In the genomic region with DNA sequence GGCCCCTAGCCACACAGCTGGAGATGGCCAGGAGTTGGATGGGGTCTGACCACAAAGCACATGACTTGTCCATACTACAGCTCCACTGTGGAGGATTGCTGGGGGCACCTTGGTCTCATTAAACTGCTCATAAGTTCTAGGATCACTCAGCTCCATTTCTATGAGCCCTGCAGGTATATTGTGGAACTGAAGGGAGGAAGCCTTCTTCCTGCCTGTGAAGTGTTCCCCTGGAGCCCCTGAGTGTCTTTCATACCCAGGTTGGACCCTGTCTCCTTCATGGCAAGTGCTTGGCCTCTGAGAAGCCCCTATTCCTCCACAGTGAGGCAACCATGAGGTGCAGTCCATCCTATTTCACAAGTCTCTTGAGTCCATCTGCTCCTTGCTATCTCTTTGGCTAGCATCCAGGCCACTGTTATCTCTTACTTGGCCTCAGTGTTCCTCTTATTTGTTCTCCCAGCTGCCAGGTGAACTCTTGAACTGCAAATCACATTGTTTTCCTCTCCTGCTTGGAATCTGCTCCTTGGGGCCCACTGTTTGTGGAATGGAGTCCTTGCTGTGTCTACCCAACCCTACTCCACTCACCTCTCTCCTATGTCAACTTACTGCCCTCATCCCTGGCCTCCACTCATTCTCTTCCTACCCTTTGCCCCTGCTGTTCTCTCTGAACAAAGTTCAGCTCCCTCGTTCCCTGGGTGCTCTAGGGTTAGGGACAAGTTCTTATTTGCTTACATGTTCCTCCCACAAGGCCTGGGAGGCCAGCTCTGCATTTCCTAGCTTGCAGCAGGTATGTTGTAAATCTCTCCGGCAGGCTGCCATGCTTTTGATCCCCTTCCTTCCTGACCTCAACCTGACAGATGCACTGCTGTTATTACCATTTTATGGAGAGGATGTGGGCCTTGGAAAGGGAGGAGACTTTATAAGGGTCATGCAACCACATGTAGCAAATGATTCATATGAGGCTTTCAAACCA, we compare ENCODE assay signal across 11 cellular contexts. TPM values are rescaled to one million over a fixed set of nuclear protein-coding genes. Genes with fewer than 3 reads are reported as not detected.
DNase-seq lines count a peak whose midpoint lies in the region; ATAC-seq, FAIRE-seq and TF ChIP-seq lines count a peak whose summit lies in the region.
"Had no signal": no experiment of that assay in that cellular context is flagged by ENCODE, and none has a peak within 500 bp of the region (broad histone marks: within the 10 kb centered on the region; RNA-seq: fewer than 3 reads in every experiment).

No MANE protein-coding gene starts in this region.

- H3K36me3 ChIP-seq in Loucy (ENCODE audit: insufficient read depth, low read length) (no peaks in the 10 kb centered on the region), K562 (ENCODE audit: control insufficient read depth, insufficient read depth, low read length) (no peaks in the 10 kb centered on the region), HepG2 (replicated peaks in 1 of 2; ENCODE audit: control insufficient read depth in 1 of 2, insufficient read depth in 2 of 2, low read length in 2 of 2) (peaks cover 0 to 25% of the 10 kb centered on the region in 2 experiments; a peak in 3 of 5 replicates), suprapubic skin (peaks cover 4% of the 10 kb centered on the region)

- H4K20me1 ChIP-seq in Loucy (ENCODE audit: insufficient read depth, low read length, poor library complexity, severe bottlenecking) (no peaks in the 10 kb centered on the region), K562 (replicated peaks; ENCODE audit: control insufficient read depth, insufficient read depth, low read length) (no peaks in the 10 kb centered on the region; the same call in 1 of the 2 replicates), HepG2 (ENCODE audit: insufficient read depth, low read length) (no peaks in the 10 kb centered on the region)

- H3K27ac ChIP-seq in K562 (ENCODE audit: extremely low read depth, low read depth, low read length): no peak overlapping the region
- H3K27ac ChIP-seq in HepG2 (ENCODE audit: extremely low read length, insufficient read depth, low read length): peak overlapping the region; percentile 85
- H3K27ac ChIP-seq in suprapubic skin: no peak overlapping the region
- H3K27ac ChIP-seq: PC-9 had no signal

- no peaks in the 10 kb centered on the region for H3K9me1 ChIP-seq in K562 (ENCODE audit: control insufficient read depth, insufficient read depth, low read length)

- POLR2A ChIA-PET in K562 (lab: Yijun Ruan, JAX) (interaction anchor here (1.3 kb wide), 2 partner anchors 64 to 229 kb away, joined by 3 read pairs; a partner anchor contains a TSS), HepG2 (lab: Yijun Ruan, JAX) (interaction anchor here (0.5 to 4.5 kb wide), 26 partner anchors 10 to 229 kb away, joined by 3 to 76 read pairs (median 4); a partner anchor contains a TSS)

- peak overlapping the region; percentile 72 for H3K4me2 ChIP-seq in Loucy (ENCODE audit: low read depth, low read length, poor library complexity, severe bottlenecking)
- H3K4me2 ChIP-seq in K562 (ENCODE audit: insufficient read depth, low read length): no peak overlapping the region
- peak overlapping the region; percentile 87 for H3K4me2 ChIP-seq in HepG2 (ENCODE audit: low read depth, low read length)
- H3K4me2 ChIP-seq: PC-9 had no signal

- no peaks in the 10 kb centered on the region for H3K36me3 Mint-ChIP-seq in activated T-helper 17 cell treated with anti-CD3 and anti-CD28 coated beads, Interleukin-2, amount 50 U/mL, for 72 hours (ENCODE audit: low read depth)

- peak in 2 of 4 experiments; percentile 11 to 54 for DNase-seq in K562 (ENCODE audit: extremely low read depth in 1 of 4, low spot score in 3 of 4)
- peak; percentile 89 for DNase-seq in HepG2 (ENCODE audit: low spot score)
- no peak for DNase-seq in suprapubic skin (ENCODE audit: low spot score in 2 of 2)
- DNase-seq in stimulated activated CD4-positive, alpha-beta T cell treated with anti-CD3 and anti-CD28 coated beads, Interleukin-2, amount 100 ng/mL, for 48 hours: no peak
- no peak for DNase-seq in activated CD4-positive, CD25-positive, alpha-beta regulatory T cell treated with anti-CD3 and anti-CD28 coated beads, Interleukin-2, amount 50 U/mL, for 72 hours
- DNase-seq: activated CD4-positive, alpha-beta T cell treated with anti-CD3 and anti-CD28 coated beads, Interleukin-2, amount 50 U/mL, for 48 hours; PC-9 had no signal

- H3K4me3 ChIP-seq in Loucy (ENCODE audit: low read length, poor library complexity, severe bottlenecking) (peak overlapping the region; percentile 62), K562 (no peak overlapping the region), HepG2 (replicated peaks in 1 of 3; ENCODE audit: insufficient read depth in 1 of 3, low read depth in 2 of 3, low read length in 3 of 3) (peak overlapping the region; percentile 64 to 78 (median 77); a peak in 5 of 6 replicates), suprapubic skin (peak overlapping the region; percentile 37)
- H3K4me3 ChIP-seq: PC-9 had no signal

- H3K27me3 Mint-ChIP-seq in activated T-helper 17 cell treated with anti-CD3 and anti-CD28 coated beads, Interleukin-2, amount 50 U/mL, for 72 hours: no peaks in the 10 kb centered on the region

- no peaks in the 10 kb centered on the region for H3K9me3 ChIP-seq in Loucy (ENCODE audit: insufficient read depth, low read depth, low read length)
- H3K9me3 ChIP-seq in K562 (replicated peaks; ENCODE audit: control insufficient read depth, insufficient read depth, low read depth, low read length): no peaks in the 10 kb centered on the region
- no peaks in the 10 kb centered on the region for H3K9me3 ChIP-seq in HepG2 (ENCODE audit: low read length)
- H3K9me3 ChIP-seq in suprapubic skin: no peaks in the 10 kb centered on the region

- intact Hi-C loops in K562 (cut with micrococcal nuclease): no loop called here
- intact Hi-C loops in HepG2 (cut with micrococcal nuclease; ENCODE audit: unreplicated experiment): loop anchor here (2.0 to 10.0 kb wide), 4 partner anchors 21 to 201 kb away; a partner anchor contains a TSS

- TF ChIP-seq POLR2A in K562 (conservative IDR thresholded peaks at IDR 0.05): no peak
- peak in 1 of 2 experiments; percentile 62; a peak in 2 of 4 replicates for TF ChIP-seq POLR2A in HepG2 (IDR thresholded peaks at IDR 0.05; ENCODE audit: insufficient read depth in 1 of 2, low read depth in 2 of 2, low read length in 2 of 2)
- TF ChIP-seq POLR2A in suprapubic skin (IDR thresholded peaks at IDR 0.05): no peak

- no peak overlapping the region for H3K4me3 Mint-ChIP-seq in activated T-helper 17 cell treated with anti-CD3 and anti-CD28 coated beads, Interleukin-2, amount 50 U/mL, for 72 hours

- no peaks in the 10 kb centered on the region for H3F3A ChIP-seq in Loucy (ENCODE audit: low read depth)

- BruUV-seq in K562 (replicated peaks; lab: Mats Ljungman, UMichigan) (no TSS peak), HepG2 (replicated peaks; lab: Mats Ljungman, UMichigan) (no TSS peak)

- TF ChIP-seq RAD21 in K562 (CRISPR knock-in tag; conservative IDR thresholded peaks at IDR 0.05 in 1 of 2, IDR thresholded peaks at IDR 0.05 in 1 of 2): no peak
- no peak for TF ChIP-seq RAD21 in HepG2 (CRISPR knock-in tag; IDR thresholded peaks at IDR 0.05)

- H3K4me1 ChIP-seq in Loucy (ENCODE audit: insufficient read depth, low read length, poor library complexity, severe bottlenecking) (peaks cover 64% of the 10 kb centered on the region), K562 (replicated peaks in 1 of 2; ENCODE audit: control insufficient read depth in 2 of 2, insufficient read depth in 2 of 2, low read length in 2 of 2) (peaks cover 7% of the 10 kb centered on the region in 2 experiments; a peak in 2 of 5 replicates), HepG2 (ENCODE audit: insufficient read depth, low read length) (peaks cover 67% of the 10 kb centered on the region), suprapubic skin (peaks cover 36% of the 10 kb centered on the region)

- ATAC-seq in K562 (no peak), HepG2 (peak; percentile 80)
- ATAC-seq in activated T-helper 17 cell treated with anti-CD3 and anti-CD28 coated beads, Interleukin-2, amount 50 U/mL, for 72 hours (replicated peaks): no peak

- H3K9me2 ChIP-seq in Loucy (replicated peaks; ENCODE audit: low read depth, low read length): no peaks in the 10 kb centered on the region

- H3K79me2 ChIP-seq in Loucy (ENCODE audit: insufficient read depth, low read length) (no peaks in the 10 kb centered on the region), K562 (ENCODE audit: control insufficient read depth, insufficient read depth, low read length) (no peaks in the 10 kb centered on the region), HepG2 (ENCODE audit: insufficient read depth, low read length) (no peaks in the 10 kb centered on the region)

- in situ Hi-C loops in K562 (cut with MboI) (loop anchor here (10.0 kb wide), 1 partner anchor 351 kb away; no protein-coding TSS in a partner anchor), HepG2 (cut with HindIII; ENCODE audit: extremely low pct_ligation_motif_present, low pct_unique_long_range_greater_than_20kb) (loop anchor here (10.0 kb wide), 1 partner anchor 211 kb away; no protein-coding TSS in a partner anchor)

- H3K4me1 Mint-ChIP-seq in activated T-helper 17 cell treated with anti-CD3 and anti-CD28 coated beads, Interleukin-2, amount 50 U/mL, for 72 hours: peaks cover 5% of the 10 kb centered on the region

- H3K27me3 ChIP-seq in Loucy (ENCODE audit: insufficient read depth, low read length, poor library complexity, severe bottlenecking): no peaks in the 10 kb centered on the region
- H3K27me3 ChIP-seq in K562 (ENCODE audit: control insufficient read depth in 2 of 2, insufficient read depth in 2 of 2, low read length in 2 of 2): no peaks in the 10 kb centered on the region; a peak in 2 of 5 replicates
- no peaks in the 10 kb centered on the region for H3K27me3 ChIP-seq in HepG2 (ENCODE audit: control insufficient read depth in 1 of 2, insufficient read depth in 2 of 2, low read length in 2 of 2)
- no peaks in the 10 kb centered on the region for H3K27me3 ChIP-seq in suprapubic skin

- H2AFZ ChIP-seq in Loucy (ENCODE audit: low read length): no peak overlapping the region
- H2AFZ ChIP-seq in K562 (ENCODE audit: low read depth, low read length): no peak overlapping the region
- H2AFZ ChIP-seq in HepG2 (ENCODE audit: low read length): no peak overlapping the region
- H2AFZ ChIP-seq: PC-9 had no signal

- no peak for TF ChIP-seq EP300 in K562 (IDR thresholded peaks at IDR 0.05; ENCODE audit: low read length)
- peak in 1 of 2 experiments; percentile 83; a peak in 2 of 4 replicates for TF ChIP-seq EP300 in HepG2 (IDR thresholded peaks at IDR 0.05; ENCODE audit: low read depth in 2 of 2, low read length in 2 of 2)
- peak; percentile 74; the same call in 1 of the 2 replicates for TF ChIP-seq EP300 in HepG2 (CRISPR knock-in tag; IDR thresholded peaks at IDR 0.05; ENCODE audit: borderline replicate concordance)
- no peak for TF ChIP-seq EP300 in suprapubic skin (IDR thresholded peaks at IDR 0.05)

- TF ChIP-seq CTCF in Loucy (conservative IDR thresholded peaks at IDR 0.05; ENCODE audit: low read length): no peak
- no peak for TF ChIP-seq CTCF in K562 (IDR thresholded peaks at IDR 0.05 in 2 of 3, conservative IDR thresholded peaks at IDR 0.05 in 1 of 3; ENCODE audit: insufficient read depth in 2 of 3, low read depth in 1 of 3, low read length in 3 of 3)
- TF ChIP-seq CTCF in HepG2 (CRISPR knock-in tag; IDR thresholded peaks at IDR 0.05): peak; percentile 22; the same call in 1 of the 2 replicates
- TF ChIP-seq CTCF in suprapubic skin (IDR thresholded peaks at IDR 0.05): no peak

- no peaks in the 10 kb centered on the region for H3K9me3 Mint-ChIP-seq in activated T-helper 17 cell treated with anti-CD3 and anti-CD28 coated beads, Interleukin-2, amount 50 U/mL, for 72 hours

- peak overlapping the region; percentile 71 for H3K9ac ChIP-seq in Loucy (ENCODE audit: low read depth, low read length, poor library complexity, severe bottlenecking)
- no peak overlapping the region for H3K9ac ChIP-seq in K562 (ENCODE audit: insufficient read depth in 1 of 2, low read depth in 2 of 2, low read length in 2 of 2)
- peak overlapping the region; percentile 81 for H3K9ac ChIP-seq in HepG2 (ENCODE audit: insufficient read depth, low read depth, low read length)

- CTCF ChIA-PET in K562 (lab: Yijun Ruan, JAX; ENCODE audit: low intra/inter-chr PET ratio) (no interaction called here), HepG2 (lab: Yijun Ruan, JAX; ENCODE audit: low intra/inter-chr PET ratio, low total read pairs) (no interaction called here)

- 6% methylated on average over 2 of the region's 2 CpGs for WGBS in K562 (ENCODE audit: insufficient coverage, low coverage, missing lambda C conversion rate)
- WGBS in HepG2 (ENCODE audit: low lambda C conversion rate): 0% methylated on average over 2 of the region's 2 CpGs
- WGBS in suprapubic skin: 30% methylated on average over 2 of the region's 2 CpGs

- no peak overlapping the region for H3K27ac Mint-ChIP-seq in activated T-helper 17 cell treated with anti-CD3 and anti-CD28 coated beads, Interleukin-2, amount 50 U/mL, for 72 hours

- FAIRE-seq in K562 (lab: Jason Lieb, UNC) (no peak), HepG2 (lab: Jason Lieb, UNC) (peak; percentile 98)

RNA-seq across cellular contexts. Expression of a gene that starts 1.2 kb away (rescaled TPM):
- total RNA-seq in K562 (2011; cell fraction: chromatin; rRNA removed; ENCODE audit: low replicate concordance): not detected in 2 replicates
- total RNA-seq in K562 (2011; cell fraction: nucleolus; rRNA removed): not detected in 2 replicates
- total RNA-seq in K562 (2011; cell fraction: nucleoplasm; rRNA removed): not detected in 2 replicates
- total RNA-seq in K562 (2014; rRNA removed): not detected in 2 replicates
- not detected in 2 replicates for total RNA-seq in K562 (2014; rRNA removed; fragmentation: Illumina TruSeq; extraction: Trizol)
- not detected in 2 replicates for total RNA-seq in K562 (2015; rRNA removed; fragmentation: Illumina TruSeq; extraction: Trizol)
- not detected in 2 replicates for total RNA-seq in K562 (2021)
- polyA plus RNA-seq in K562 (2011; rRNA removed): not detected in 2 replicates
- polyA plus RNA-seq in K562 (2011; cell fraction: cytosol; rRNA removed): not detected in 2 replicates
- polyA plus RNA-seq in K562 (2011; cell fraction: nucleus; rRNA removed): not detected in 2 replicates
- 0.25 TPM in 1 of 2 replicates, not detected in the other for polyA plus RNA-seq in K562 (2012)
- polyA plus RNA-seq in K562 (2014; fragmentation: Illumina TruSeq; extraction: Trizol): not detected in 2 replicates
- under 1 TPM in 1 of 2 experiments, not detected in 1; 0.15 TPM for polyA plus RNA-seq in K562 (2014; fragmentation: Nextera tagmentation; extraction: Ambion mirVana)
- not detected in 2 replicates for polyA plus RNA-seq in K562 (2014; rRNA removed)
- 0.63 TPM in 1 of 2 replicates, not detected in the other for polyA minus RNA-seq in K562 (2011; rRNA and poly(A)+ RNA removed)
- polyA minus RNA-seq in K562 (2011; cell fraction: cytosol; rRNA and poly(A)+ RNA removed): not detected in 2 replicates
- not detected in 2 replicates for polyA minus RNA-seq in K562 (2011; cell fraction: nucleus; rRNA and poly(A)+ RNA removed)
- 41.1 and 42.6 TPM in 2 replicates for total RNA-seq in HepG2 (2016; rRNA removed; fragmentation: Illumina TruSeq; extraction: Trizol)
- 13.1 and 13.7 TPM in 2 replicates for total RNA-seq in HepG2 (2016; cell fraction: cytosol; rRNA removed; fragmentation: Illumina TruSeq; extraction: Trizol; ENCODE audit: low read depth)
- total RNA-seq in HepG2 (2016; cell fraction: insoluble cytoplasmic fraction; rRNA removed; fragmentation: Illumina TruSeq; extraction: Trizol): 39.0 and 39.8 TPM in 2 replicates
- total RNA-seq in HepG2 (2016; cell fraction: membrane; rRNA removed; fragmentation: Illumina TruSeq; extraction: Trizol): 18.6 and 20.4 TPM in 2 replicates
- 48.2 and 48.3 TPM in 2 replicates for total RNA-seq in HepG2 (2016; cell fraction: nucleus; rRNA removed; fragmentation: Illumina TruSeq; extraction: Trizol)
- 98.5 and 105 TPM in 2 replicates for polyA plus RNA-seq in HepG2 (2011; rRNA removed)
- polyA plus RNA-seq in HepG2 (2011; cell fraction: cytosol; rRNA removed): 49.0 and 60.3 TPM in 2 replicates
- polyA plus RNA-seq in HepG2 (2011; cell fraction: nucleus; rRNA removed): 306 and 373 TPM in 2 replicates
- polyA plus RNA-seq in HepG2 (2012): 29.8 and 60.1 TPM in 2 replicates
- 12.5 and 13.1 TPM in 2 replicates for polyA plus RNA-seq in HepG2 (2016; cell fraction: cytosol; fragmentation: Illumina TruSeq; extraction: Trizol; ENCODE audit: low read depth)
- 50.0 and 58.0 TPM in 2 replicates for polyA plus RNA-seq in HepG2 (2016; cell fraction: insoluble cytoplasmic fraction; fragmentation: Illumina TruSeq; extraction: Trizol; ENCODE audit: low read depth)
- polyA plus RNA-seq in HepG2 (2016; cell fraction: membrane; fragmentation: Illumina TruSeq; extraction: Trizol; ENCODE audit: low read depth): 16.6 and 17.1 TPM in 2 replicates
- polyA plus RNA-seq in HepG2 (2016; cell fraction: nucleus; fragmentation: Illumina TruSeq; extraction: Trizol; ENCODE audit: insufficient read depth, low read depth): 86.5 and 86.8 TPM in 2 replicates
- 95.4 TPM in 1 of 2 replicates, not detected in the other for polyA minus RNA-seq in HepG2 (2011; rRNA and poly(A)+ RNA removed; ENCODE audit: low replicate concordance)
- polyA minus RNA-seq in HepG2 (2011; cell fraction: cytosol; rRNA and poly(A)+ RNA removed): 23.3 and 26.9 TPM in 2 replicates
- 86.3 and 110 TPM in 2 replicates for polyA minus RNA-seq in HepG2 (2011; cell fraction: nucleus; rRNA and poly(A)+ RNA removed)
- total RNA-seq in suprapubic skin: 10 to 100 TPM in 1 of 4 donors, 1 to 10 TPM in 3; 5.7 to 12.2 (median 8.5) TPM
- not detected for total RNA-seq in activated T-helper 17 cell treated with anti-CD3 and anti-CD28 coated beads, Interleukin-2, amount 50 U/mL, for 72 hours
- total RNA-seq: HT-29 had no signal

RNA-seq across cellular contexts. Expression of a gene that starts 41.4 kb away (rescaled TPM):
- total RNA-seq in K562 (2011; cell fraction: chromatin; rRNA removed; ENCODE audit: low replicate concordance): not detected in 2 replicates
- not detected in 2 replicates for total RNA-seq in K562 (2011; cell fraction: nucleolus; rRNA removed)
- total RNA-seq in K562 (2011; cell fraction: nucleoplasm; rRNA removed): not detected in 2 replicates
- total RNA-seq in K562 (2014; rRNA removed) (not detected in 2 replicates), K562 (2014; rRNA removed; fragmentation: Illumina TruSeq; extraction: Trizol) (not detected in 2 replicates), K562 (2015; rRNA removed; fragmentation: Illumina TruSeq; extraction: Trizol) (not detected in 2 replicates), K562 (2021) (0.07 TPM in 1 of 2 replicates, not detected in the other), HepG2 (2016; rRNA removed; fragmentation: Illumina TruSeq; extraction: Trizol) (not detected in 2 replicates), suprapubic skin (10 to 100 TPM; 18.1 to 33.4 (median 24.6) TPM)
- polyA plus RNA-seq in K562 (2011; rRNA removed) (not detected in 2 replicates), K562 (2014; fragmentation: Illumina TruSeq; extraction: Trizol) (not detected in 2 replicates), K562 (2014; fragmentation: Nextera tagmentation; extraction: Ambion mirVana) (not detected), K562 (2014; rRNA removed) (not detected in 2 replicates), HepG2 (2011; rRNA removed) (not detected in 2 replicates)
- polyA plus RNA-seq in K562 (2011; cell fraction: cytosol; rRNA removed): not detected in 2 replicates
- not detected in 2 replicates for polyA plus RNA-seq in K562 (2011; cell fraction: nucleus; rRNA removed)
- polyA plus RNA-seq in K562 (2012): not detected in 2 replicates
- polyA minus RNA-seq in K562 (2011; rRNA and poly(A)+ RNA removed): not detected in 2 replicates
- not detected in 2 replicates for polyA minus RNA-seq in K562 (2011; cell fraction: cytosol; rRNA and poly(A)+ RNA removed)
- not detected in 2 replicates for polyA minus RNA-seq in K562 (2011; cell fraction: nucleus; rRNA and poly(A)+ RNA removed)
- not detected in 2 replicates for total RNA-seq in HepG2 (2016; cell fraction: cytosol; rRNA removed; fragmentation: Illumina TruSeq; extraction: Trizol; ENCODE audit: low read depth)
- total RNA-seq in HepG2 (2016; cell fraction: insoluble cytoplasmic fraction; rRNA removed; fragmentation: Illumina TruSeq; extraction: Trizol): not detected in 2 replicates
- not detected in 2 replicates for total RNA-seq in HepG2 (2016; cell fraction: membrane; rRNA removed; fragmentation: Illumina TruSeq; extraction: Trizol)
- total RNA-seq in HepG2 (2016; cell fraction: nucleus; rRNA removed; fragmentation: Illumina TruSeq; extraction: Trizol): not detected in 2 replicates
- polyA plus RNA-seq in HepG2 (2011; cell fraction: cytosol; rRNA removed): not detected in 2 replicates
- not detected in 2 replicates for polyA plus RNA-seq in HepG2 (2011; cell fraction: nucleus; rRNA removed)
- polyA plus RNA-seq in HepG2 (2012): 0.13 and 0.62 TPM in 2 replicates
- not detected in 2 replicates for polyA plus RNA-seq in HepG2 (2016; cell fraction: cytosol; fragmentation: Illumina TruSeq; extraction: Trizol; ENCODE audit: low read depth)
- not detected in 2 replicates for polyA plus RNA-seq in HepG2 (2016; cell fraction: insoluble cytoplasmic fraction; fragmentation: Illumina TruSeq; extraction: Trizol; ENCODE audit: low read depth)
- polyA plus RNA-seq in HepG2 (2016; cell fraction: membrane; fragmentation: Illumina TruSeq; extraction: Trizol; ENCODE audit: low read depth): not detected in 2 replicates
- polyA plus RNA-seq in HepG2 (2016; cell fraction: nucleus; fragmentation: Illumina TruSeq; extraction: Trizol; ENCODE audit: insufficient read depth, low read depth): not detected in 2 replicates
- not detected in 2 replicates for polyA minus RNA-seq in HepG2 (2011; rRNA and poly(A)+ RNA removed; ENCODE audit: low replicate concordance)
- not detected in 2 replicates for polyA minus RNA-seq in HepG2 (2011; cell fraction: cytosol; rRNA and poly(A)+ RNA removed)
- not detected in 2 replicates for polyA minus RNA-seq in HepG2 (2011; cell fraction: nucleus; rRNA and poly(A)+ RNA removed)
- not detected for total RNA-seq in activated T-helper 17 cell treated with anti-CD3 and anti-CD28 coated beads, Interleukin-2, amount 50 U/mL, for 72 hours
- total RNA-seq: chondrocyte, PC-9 had no signal

RNA-seq across cellular contexts. Expression of a gene that starts 43.9 kb away (rescaled TPM):
- 7.6 and 24.0 TPM in 2 replicates for total RNA-seq in K562 (2011; cell fraction: chromatin; rRNA removed; ENCODE audit: low replicate concordance)
- total RNA-seq in K562 (2011; cell fraction: nucleolus; rRNA removed): 3.5 and 5.3 TPM in 2 replicates
- total RNA-seq in K562 (2011; cell fraction: nucleoplasm; rRNA removed): 7.4 and 11.0 TPM in 2 replicates
- total RNA-seq in K562 (2014; rRNA removed) (2.1 and 4.4 TPM in 2 replicates), K562 (2014; rRNA removed; fragmentation: Illumina TruSeq; extraction: Trizol) (3.7 and 5.1 TPM in 2 replicates), K562 (2015; rRNA removed; fragmentation: Illumina TruSeq; extraction: Trizol) (5.2 and 5.3 TPM in 2 replicates), K562 (2021) (3.0 and 3.5 TPM in 2 replicates), HepG2 (2016; rRNA removed; fragmentation: Illumina TruSeq; extraction: Trizol) (14.0 and 14.2 TPM in 2 replicates), suprapubic skin (10 to 100 TPM in 2 of 4 donors, 1 to 10 TPM in 2; 8.0 to 19.2 (median 12.7) TPM)
- polyA plus RNA-seq in K562 (2011; rRNA removed) (5.0 and 5.1 TPM in 2 replicates), K562 (2014; fragmentation: Illumina TruSeq; extraction: Trizol) (4.2 and 5.9 TPM in 2 replicates), K562 (2014; fragmentation: Nextera tagmentation; extraction: Ambion mirVana) (1 to 10 TPM; 4.0 to 4.5 TPM), K562 (2014; rRNA removed) (3.9 and 5.3 TPM in 2 replicates), HepG2 (2011; rRNA removed) (12.0 and 13.4 TPM in 2 replicates)
- 2.4 and 3.2 TPM in 2 replicates for polyA plus RNA-seq in K562 (2011; cell fraction: cytosol; rRNA removed)
- 2.8 and 3.6 TPM in 2 replicates for polyA plus RNA-seq in K562 (2011; cell fraction: nucleus; rRNA removed)
- 2.8 and 3.2 TPM in 2 replicates for polyA plus RNA-seq in K562 (2012)
- polyA minus RNA-seq in K562 (2011; rRNA and poly(A)+ RNA removed): 4.3 and 5.2 TPM in 2 replicates
- 2.5 TPM in 1 of 2 replicates, not detected in the other for polyA minus RNA-seq in K562 (2011; cell fraction: cytosol; rRNA and poly(A)+ RNA removed)
- 4.7 and 8.1 TPM in 2 replicates for polyA minus RNA-seq in K562 (2011; cell fraction: nucleus; rRNA and poly(A)+ RNA removed)
- total RNA-seq in HepG2 (2016; cell fraction: cytosol; rRNA removed; fragmentation: Illumina TruSeq; extraction: Trizol; ENCODE audit: low read depth): 9.3 and 12.2 TPM in 2 replicates
- 13.2 and 17.0 TPM in 2 replicates for total RNA-seq in HepG2 (2016; cell fraction: insoluble cytoplasmic fraction; rRNA removed; fragmentation: Illumina TruSeq; extraction: Trizol)
- total RNA-seq in HepG2 (2016; cell fraction: membrane; rRNA removed; fragmentation: Illumina TruSeq; extraction: Trizol): 20.0 and 22.1 TPM in 2 replicates
- 12.3 and 13.2 TPM in 2 replicates for total RNA-seq in HepG2 (2016; cell fraction: nucleus; rRNA removed; fragmentation: Illumina TruSeq; extraction: Trizol)
- 6.5 and 11.1 TPM in 2 replicates for polyA plus RNA-seq in HepG2 (2011; cell fraction: cytosol; rRNA removed)
- 7.0 and 14.1 TPM in 2 replicates for polyA plus RNA-seq in HepG2 (2011; cell fraction: nucleus; rRNA removed)
- 10.7 and 12.1 TPM in 2 replicates for polyA plus RNA-seq in HepG2 (2012)
- 10.5 and 12.2 TPM in 2 replicates for polyA plus RNA-seq in HepG2 (2016; cell fraction: cytosol; fragmentation: Illumina TruSeq; extraction: Trizol; ENCODE audit: low read depth)
- 19.5 and 23.9 TPM in 2 replicates for polyA plus RNA-seq in HepG2 (2016; cell fraction: insoluble cytoplasmic fraction; fragmentation: Illumina TruSeq; extraction: Trizol; ENCODE audit: low read depth)
- polyA plus RNA-seq in HepG2 (2016; cell fraction: membrane; fragmentation: Illumina TruSeq; extraction: Trizol; ENCODE audit: low read depth): 17.5 and 18.4 TPM in 2 replicates
- 23.8 and 26.9 TPM in 2 replicates for polyA plus RNA-seq in HepG2 (2016; cell fraction: nucleus; fragmentation: Illumina TruSeq; extraction: Trizol; ENCODE audit: insufficient read depth, low read depth)
- polyA minus RNA-seq in HepG2 (2011; rRNA and poly(A)+ RNA removed; ENCODE audit: low replicate concordance): 3.9 and 8.0 TPM in 2 replicates
- polyA minus RNA-seq in HepG2 (2011; cell fraction: cytosol; rRNA and poly(A)+ RNA removed): 4.9 and 5.9 TPM in 2 replicates
- polyA minus RNA-seq in HepG2 (2011; cell fraction: nucleus; rRNA and poly(A)+ RNA removed): 7.3 and 17.8 TPM in 2 replicates
- 1 to 10 TPM; 4.9 to 5.2 TPM for total RNA-seq in activated T-helper 17 cell treated with anti-CD3 and anti-CD28 coated beads, Interleukin-2, amount 50 U/mL, for 72 hours

Comparison
In these comparisons a context has a peak if more than half of its experiments do, and no peak if none do; other contexts are left out.
1. H3K9ac ChIP-seq: peak in Loucy (single experiment) and HepG2 (single experiment); none in K562 (0 of 2).
2. RNA of a gene that starts 1.2 kb away (total RNA-seq): 13.1 to 48.3 TPM in HepG2 and 5.7 to 12.2 TPM in suprapubic skin; not detected in K562 and not detected in activated T-helper 17 cell treated with anti-CD3 and anti-CD28 coated beads, Interleukin-2, amount 50 U/mL, for 72 hours; every median in the first group is over 4 times any median in the second.
3. RNA of a gene that starts 41.4 kb away (total RNA-seq): 18.1 to 33.4 TPM in suprapubic skin; 0.07 TPM in K562, not detected in HepG2 and not detected in activated T-helper 17 cell treated with anti-CD3 and anti-CD28 coated beads, Interleukin-2, amount 50 U/mL, for 72 hours; every median in the first group is over 10 times any median in the second.